ENCODE assay signal across 12 cellular contexts in the genomic region with DNA sequence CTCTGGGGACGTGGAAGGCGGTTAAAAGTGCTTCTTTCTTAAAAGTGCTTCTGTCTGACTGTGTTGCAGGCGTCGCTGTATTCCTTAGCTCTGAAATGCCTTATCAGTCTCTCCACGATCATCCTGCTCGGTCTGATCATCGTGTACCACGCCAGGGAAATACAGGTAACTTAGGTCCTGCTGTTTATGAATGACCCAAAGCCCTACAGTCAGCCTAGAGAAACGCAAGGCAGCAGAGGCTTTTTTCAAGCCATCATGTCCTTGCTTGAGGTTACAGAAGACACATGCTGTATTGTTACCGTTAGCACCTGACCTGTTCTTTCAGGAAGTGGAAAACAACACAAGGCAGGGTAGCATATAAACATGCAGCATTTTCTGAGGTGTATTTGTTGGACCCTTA. TPM values are rescaled to one million over a fixed set of nuclear protein-coding genes. Genes with fewer than 3 reads are reported as not detected.
DNase-seq lines count a peak whose midpoint lies in the region; TF ChIP-seq lines count a peak whose summit lies in the region.
"Had no signal": no experiment of that assay in that cellular context is flagged by ENCODE, and none has a peak within 500 bp of the region (broad histone marks: within the 10 kb centered on the region; RNA-seq: fewer than 3 reads in every experiment).

No MANE protein-coding gene starts in this region.

- H3K4me3 ChIP-seq in LNCaP clone FGC (ENCODE audit: low read depth, low read length): peak overlapping the region; percentile 93
- H3K4me3 ChIP-seq in esophagus squamous epithelium: peak overlapping the region in 3 of 4 donors; percentile 53 to 65 (median 57)
- peak overlapping the region; percentile 56 for H3K4me3 ChIP-seq in parathyroid adenoma (ENCODE audit: low read depth, low read length)

- TF ChIP-seq CTCF in GM10248 (IDR thresholded peaks at IDR 0.05; ENCODE audit: control extremely low read depth, extremely low read depth, low read depth, missing control alignments) (no peak), LNCaP clone FGC (IDR thresholded peaks at IDR 0.05; ENCODE audit: control insufficient read depth, extremely low read depth, insufficient read depth) (peak; percentile 17; the same call in 1 of the 2 replicates), esophagus squamous epithelium (IDR thresholded peaks at IDR 0.05) (no peak), parathyroid adenoma (IDR thresholded peaks at IDR 0.05) (no peak)

- H3K36me3 ChIP-seq in esophagus squamous epithelium: no peaks in the 10 kb centered on the region
- no peaks in the 10 kb centered on the region for H3K36me3 ChIP-seq in parathyroid adenoma (ENCODE audit: control insufficient read depth, insufficient read depth, low read length)
- H3K36me3 ChIP-seq: tibial artery had no signal

- TF ChIP-seq POLR2A in esophagus squamous epithelium (IDR thresholded peaks at IDR 0.05): no peak

- no peak overlapping the region for H3K9ac ChIP-seq in parathyroid adenoma

- H3K4me1 ChIP-seq in esophagus squamous epithelium (peaks cover 26 to 41% (median 29%) of the 10 kb centered on the region in 3 donors), parathyroid adenoma (peaks cover 6% of the 10 kb centered on the region)

- WGBS in esophagus squamous epithelium, 2 donors: 3 to 9% methylated on average over 8 to 10 of the region's 10 CpGs

- DNase-seq in GM10248 (ENCODE audit: extremely low spot score) (peak; percentile 6), LNCaP clone FGC (ENCODE audit: low read depth) (peak; percentile 64), esophagus squamous epithelium (lab: John Stamatoyannopoulos, UW) (no peak), NCI-H2196 treated with DMSO at 0.1 percent for 48 hours (lab: John Stamatoyannopoulos, UW; ENCODE audit: unreplicated experiment) (no peak), H4 (ENCODE audit: low spot score) (no peak), epidermal melanocyte (ENCODE audit: insufficient read length, low spot score) (no peak), inferior parietal cortex (ENCODE audit: extremely low spot score) (no peak)
- DNase-seq: activated gamma-delta T cell, NCI-H2171, tibial artery had no signal

- H2AFZ ChIP-seq in parathyroid adenoma: peak overlapping the region; percentile 94

- POLR2A ChIA-PET in GM10248 (lab: Yijun Ruan, JAX): no interaction called here

- CTCF ChIA-PET in GM10248 (lab: Yijun Ruan, JAX): interaction anchor here (1.1 to 2.0 kb wide), 3 partner anchors 9 to 86 kb away, joined by 3 to 5 read pairs (median 4); no protein-coding TSS in a partner anchor

- H3K27ac ChIP-seq in esophagus squamous epithelium (no peak overlapping the region), parathyroid adenoma (no peak overlapping the region)
- H3K27ac ChIP-seq: tibial artery had no signal

- H3K9me3 ChIP-seq in esophagus squamous epithelium: no peaks in the 10 kb centered on the region
- no peaks in the 10 kb centered on the region for H3K9me3 ChIP-seq in parathyroid adenoma (ENCODE audit: control insufficient read depth, low read length)
- H3K9me3 ChIP-seq: tibial artery had no signal

- H3K79me2 ChIP-seq in parathyroid adenoma: no peaks in the 10 kb centered on the region

- no peak overlapping the region for H3K4me2 ChIP-seq in parathyroid adenoma (ENCODE audit: low read length)

- intact Hi-C loops in esophagus squamous epithelium (cut with DNase I): no loop called here

- H3K27me3 ChIP-seq in esophagus squamous epithelium: peaks cover 8 to 73% (median 19%) of the 10 kb centered on the region in 4 donors
- no peaks in the 10 kb centered on the region for H3K27me3 ChIP-seq in parathyroid adenoma (ENCODE audit: control insufficient read depth, insufficient read depth, low read length)

RNA-seq across cellular contexts. Expression of gene KCNN2, which starts 2.0 kb away (rescaled TPM):
- under 1 TPM in 2 of 4 donors, not detected in 2; 0.18 to 0.19 TPM for total RNA-seq in esophagus squamous epithelium
- total RNA-seq in H4 (2014; rRNA removed; shearing (Covaris generic)): 0.31 and 0.55 TPM in 2 replicates
- total RNA-seq: mesenteric fat pad had no signal

Comparison
In these comparisons a context has a peak if more than half of its experiments do, and no peak if none do; other contexts are left out.
1. DNase-seq: peak in GM10248 (single experiment) and LNCaP clone FGC (single experiment); none in esophagus squamous epithelium (single experiment), NCI-H2196 treated with DMSO at 0.1 percent for 48 hours (single experiment), H4 (single experiment), epidermal melanocyte (single experiment) and inferior parietal cortex (single experiment).
2. Peak in every context shown above with its lines, with median percentiles within 50 percentile points of each other: H3K4me3 ChIP-seq.